In the genomic region with DNA sequence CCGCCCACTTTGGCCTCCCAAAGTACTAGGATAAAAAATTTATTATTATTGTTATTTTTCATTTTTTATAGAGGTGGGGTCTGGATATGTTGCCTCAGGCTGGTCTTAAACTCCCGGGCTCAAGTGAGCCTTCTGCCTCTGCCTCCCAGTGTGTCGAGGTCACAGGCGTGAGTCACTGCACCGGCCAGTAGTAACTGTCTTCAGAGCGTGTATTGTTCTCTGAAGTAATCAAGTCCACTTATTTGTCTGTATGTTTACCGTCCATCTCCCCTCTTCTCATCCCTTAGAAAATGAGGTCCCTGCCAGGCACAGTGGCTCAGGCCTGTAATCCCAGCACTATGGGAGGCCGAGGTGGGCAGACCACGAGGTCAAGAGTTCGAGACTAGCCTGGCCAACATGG, we compare ENCODE assay signal across 35 cellular contexts. TPM values are rescaled to one million over a fixed set of nuclear protein-coding genes. Genes with fewer than 3 reads are reported as not detected.
"Had no signal": no experiment of that assay in that cellular context is flagged by ENCODE, and none has a peak within 500 bp of the region (broad histone marks: within the 10 kb centered on the region; RNA-seq: fewer than 3 reads in every experiment).

No MANE protein-coding gene starts in this region.

- FAIRE-seq: astrocyte, bronchial epithelial cell had no signal

- DNase-seq: activated CD4-positive, alpha-beta memory T cell treated with anti-CD3 and anti-CD28 coated beads for 36 hours; activated CD4-positive, alpha-beta T cell treated with anti-CD3 and anti-CD28 coated beads for 36 hours; activated CD4-positive, alpha-beta T cell treated with anti-CD3 and anti-CD28 coated beads, Interleukin-2, amount 10 ng/mL, durations not matched to agents 24 days and 14 days; activated CD4-positive, CD25-positive, alpha-beta regulatory T cell; activated CD4-positive, CD25-positive, alpha-beta regulatory T cell treated with anti-CD3 and anti-CD28 coated beads, Interleukin-2, amount 50 U/mL, for 72 hours; activated CD8-positive, alpha-beta memory T cell treated with anti-CD3 and anti-CD28 coated beads, Interleukin-2, amount 10 ng/mL, durations not matched to agents 7 days and 5 days; activated CD8-positive, alpha-beta memory T cell treated with anti-CD3 and anti-CD28 coated beads, Interleukin-2, amount 50 U/mL, for 4 hours; activated CD8-positive, alpha-beta T cell treated with anti-CD3 and anti-CD28 coated beads, Interleukin-2, amount 10 ng/mL, durations not matched to agents 7 days and 5 days; activated effector memory CD4-positive, alpha-beta T cell treated with anti-CD3 and anti-CD28 coated beads, Interleukin-2, amount 50 U/mL, for 16 hours; activated naive CD4-positive, alpha-beta T cell treated with anti-CD3 and anti-CD28 coated beads for 36 hours; activated naive CD8-positive, alpha-beta T cell treated with anti-CD3 and anti-CD28 coated beads for 36 hours; activated naive CD8-positive, alpha-beta T cell treated with anti-CD3 and anti-CD28 coated beads, Interleukin-2, amount 50 U/mL, for 24 hours; activated T-cell treated with anti-CD3 and anti-CD28 coated beads, Interleukin-2, amount 50 U/mL, for 1 hour; activated T-cell treated with anti-CD3 and anti-CD28 coated beads, Interleukin-2, amount 50 U/mL, for 48 hours; amniotic stem cell; anterior cingulate cortex; brain microvascular endothelial cell; effector CD4-positive, alpha-beta T cell; effector memory CD8-positive, alpha-beta T cell; erythroblast; foreskin melanocyte; heart right ventricle; T-helper 2 cell had no signal

- ATAC-seq: activated CD4-positive, alpha-beta T cell treated with anti-CD3 and anti-CD28 coated beads for 36 hours; activated CD8-positive, alpha-beta memory T cell treated with anti-CD3 and anti-CD28 coated beads, Interleukin-2, amount 10 ng/mL, durations not matched to agents 7 days and 5 days; activated CD8-positive, alpha-beta T cell treated with anti-CD3 and anti-CD28 coated beads, Interleukin-2, amount 10 ng/mL, durations not matched to agents 7 days and 5 days; activated naive CD8-positive, alpha-beta T cell treated with anti-CD3 and anti-CD28 coated beads, Interleukin-2, amount 50 U/mL, for 24 hours; effector memory CD8-positive, alpha-beta T cell; gastroesophageal sphincter; heart right ventricle had no signal

- H3K27ac ChIP-seq: brain microvascular endothelial cell, coronary artery, esophagus muscularis mucosa, gastroesophageal sphincter, heart right ventricle, hepatocyte had no signal

- H3K4me1 ChIP-seq: esophagus muscularis mucosa, gastroesophageal sphincter, heart right ventricle had no signal

- H3K4me2 ChIP-seq: hepatocyte had no signal

- H3K4me3 ChIP-seq: coronary artery, esophagus muscularis mucosa, gastroesophageal sphincter, heart right ventricle, hepatocyte had no signal

- H3K36me3 ChIP-seq: brain microvascular endothelial cell, esophagus muscularis mucosa, gastroesophageal sphincter, heart right ventricle had no signal

- H2AFZ ChIP-seq: hepatocyte had no signal

- H3K79me2 ChIP-seq: hepatocyte had no signal

- H3K27me3 ChIP-seq: brain microvascular endothelial cell, hepatocyte had no signal

RNA-seq across cellular contexts. Expression of a gene that starts 18.2 kb away (rescaled TPM):
- total RNA-seq: activated CD4-positive, alpha-beta memory T cell treated with anti-CD3 and anti-CD28 coated beads for 36 hours; activated CD4-positive, alpha-beta T cell treated with anti-CD3 and anti-CD28 coated beads for 36 hours; activated CD4-positive, alpha-beta T cell treated with anti-CD3 and anti-CD28 coated beads, Interleukin-2, amount 10 ng/mL, durations not matched to agents 24 days and 14 days; activated CD8-positive, alpha-beta memory T cell treated with anti-CD3 and anti-CD28 coated beads for 36 hours; activated CD8-positive, alpha-beta memory T cell treated with anti-CD3 and anti-CD28 coated beads, Interleukin-2, amount 10 ng/mL, durations not matched to agents 7 days and 5 days; activated CD8-positive, alpha-beta T cell treated with anti-CD3 and anti-CD28 coated beads, Interleukin-2, amount 10 ng/mL, durations not matched to agents 7 days and 5 days; activated naive CD4-positive, alpha-beta T cell treated with anti-CD3 and anti-CD28 coated beads for 36 hours; activated naive CD8-positive, alpha-beta T cell treated with anti-CD3 and anti-CD28 coated beads for 36 hours; activated T-helper 1 cell treated with anti-CD3 and anti-CD28 coated beads, Interleukin-12 subunit alpha, Interleukin-12 subunit beta, Interleukin-2, Interleukin-4 antibody, amounts not matched to agents 30 ng/mL and 10 ng/mL and 1 ng/mL, durations not matched to agents 14 hours and 24 hours and 36 hours; activated T-helper 2 cell treated with anti-CD3 and anti-CD28 coated beads, Interferon-gamma antibody, Interleukin-2, Interleukin-4, amounts not matched to agents 10 μg/mL and 5 μg/mL and 100 μg/mL, durations not matched to agents 14 hours and 24 hours and 36 hours; astrocyte; cerebellum; fibroblast of villous mesenchyme; glomerular endothelial cell; hepatocyte had no signal

RNA-seq across cellular contexts. Expression of a gene that starts 22.1 kb away (rescaled TPM):
- total RNA-seq: glomerular endothelial cell had no signal
